Comparison of ENCODE assay signal across 13 cellular contexts in genomic region chr11:84673753-84674152, GRCh38.
DNase-seq lines count a peak whose midpoint lies in the region; ATAC-seq and TF ChIP-seq lines count a peak whose summit lies in the region.
"Had no signal": no experiment of that assay in that cellular context is flagged by ENCODE, and none has a peak within 500 bp of the region (broad histone marks: within the 10 kb centered on the region; RNA-seq: fewer than 3 reads in every experiment).

No MANE protein-coding gene starts in this region.

- no peak for TF ChIP-seq POLR2A in spleen (IDR thresholded peaks at IDR 0.05)

- POLR2A ChIA-PET in Caco-2 (lab: Charles Lee): no interaction called here

- H3K36me3 Mint-ChIP-seq in immature natural killer cell (no peaks in the 10 kb centered on the region), Caco-2 (ENCODE audit: insufficient read depth, unreplicated experiment) (no peaks in the 10 kb centered on the region)

- H3K36me3 ChIP-seq in adipocyte (ENCODE audit: control insufficient read depth, insufficient read depth, low read length, severe bottlenecking) (no peaks in the 10 kb centered on the region), spleen (no peaks in the 10 kb centered on the region), Caco-2 (ENCODE audit: control insufficient read depth, insufficient read depth, low read length) (no peaks in the 10 kb centered on the region)
- H3K36me3 ChIP-seq: ascending aorta had no signal

- H3K27me3 ChIP-seq in adipocyte (replicated peaks; ENCODE audit: control insufficient read depth, insufficient read depth, low read length) (no peaks in the 10 kb centered on the region), spleen (replicated peaks in 1 of 7) (no peaks in the 10 kb centered on the region), Caco-2 (replicated peaks; ENCODE audit: control insufficient read depth, insufficient read depth, low read length) (no peaks in the 10 kb centered on the region)
- H3K27me3 ChIP-seq: ascending aorta had no signal

- no peak overlapping the region for H3K27ac ChIP-seq in spleen
- H3K27ac ChIP-seq: ascending aorta had no signal

- H3K4me1 ChIP-seq in adipocyte (ENCODE audit: control insufficient read depth, insufficient read depth, low read length): no peaks in the 10 kb centered on the region
- no peaks in the 10 kb centered on the region for H3K4me1 ChIP-seq in spleen
- no peaks in the 10 kb centered on the region for H3K4me1 ChIP-seq in Caco-2
- H3K4me1 ChIP-seq: ascending aorta had no signal

- intact Hi-C loops in spleen (cut with DNase I; ENCODE audit: low total_unique reads) (no loop called here), Caco-2 (cut with micrococcal nuclease; ENCODE audit: unreplicated experiment) (no loop called here)

- H3K9me3 ChIP-seq in adipocyte (ENCODE audit: control insufficient read depth, low read length): no peaks in the 10 kb centered on the region
- H3K9me3 ChIP-seq in spleen: peaks cover 0 to 3% (median 0%) of the 10 kb centered on the region in 8 donors
- H3K9me3 ChIP-seq in Caco-2: 0 out of 2 replicates have a peak, but pooled peaks cover 4% of the 10 kb centered on the region
- H3K9me3 ChIP-seq: ascending aorta had no signal

- no peak for TF ChIP-seq EP300 in Ishikawa (IDR thresholded peaks at IDR 0.05; ENCODE audit: borderline replicate concordance)

- H3K27me3 Mint-ChIP-seq in immature natural killer cell (ENCODE audit: low read depth in 3 of 3) (peaks cover 0 to 3% (median 0%) of the 10 kb centered on the region in 3 donors), Caco-2 (ENCODE audit: insufficient read depth, unreplicated experiment) (peaks cover 12% of the 10 kb centered on the region)
- H3K27me3 Mint-ChIP-seq: effector memory CD8-positive, alpha-beta T cell had no signal

- no peak overlapping the region for H3K4me3 Mint-ChIP-seq in immature natural killer cell
- H3K4me3 Mint-ChIP-seq in Caco-2 (ENCODE audit: unreplicated experiment): no peak overlapping the region
- H3K4me3 Mint-ChIP-seq: effector memory CD8-positive, alpha-beta T cell had no signal

- CTCF ChIA-PET in Caco-2 (lab: Charles Lee): no interaction called here

- no peaks in the 10 kb centered on the region for H3K4me1 Mint-ChIP-seq in immature natural killer cell
- peaks cover 7% of the 10 kb centered on the region for H3K4me1 Mint-ChIP-seq in Caco-2 (ENCODE audit: low read depth, unreplicated experiment)

- H3K27ac Mint-ChIP-seq in immature natural killer cell (no peak overlapping the region), Caco-2 (ENCODE audit: unreplicated experiment) (no peak overlapping the region)
- H3K27ac Mint-ChIP-seq: effector memory CD8-positive, alpha-beta T cell had no signal

- TF ChIP-seq CTCF in spleen (IDR thresholded peaks at IDR 0.05 in 8 of 11, conservative IDR thresholded peaks at IDR 0.05 in 3 of 11): no peak
- TF ChIP-seq CTCF in Caco-2 (IDR thresholded peaks at IDR 0.05; ENCODE audit: insufficient read depth in 1 of 2, low read depth in 1 of 2, low read length in 1 of 2, severe bottlenecking in 1 of 2, unreplicated experiment in 1 of 2): no peak

- H3K4me3 ChIP-seq in adipocyte (ENCODE audit: low read length): no peak overlapping the region
- no peak overlapping the region for H3K4me3 ChIP-seq in spleen
- no peak overlapping the region for H3K4me3 ChIP-seq in Caco-2 (ENCODE audit: low read depth, low read length)
- H3K4me3 ChIP-seq: ascending aorta had no signal

- ATAC-seq in GM21423 (IDR thresholded peaks at IDR 0.05; ENCODE audit: unreplicated experiment): no peak
- ATAC-seq: activated CD4-positive, CD25-positive, alpha-beta regulatory T cell treated with anti-CD3 and anti-CD28 coated beads, Interleukin-2, amount 50 U/mL, for 24 hours; effector memory CD8-positive, alpha-beta T cell had no signal

- BruUV-seq in Caco-2 (replicated peaks; lab: Mats Ljungman, UMichigan): no TSS peak

- no peak overlapping the region for H3K9ac ChIP-seq in adipocyte (ENCODE audit: low read length)

- no peak for TF ChIP-seq RAD21 in Ishikawa (IDR thresholded peaks at IDR 0.05; ENCODE audit: low read depth)

- peak; percentile 8 for DNase-seq in AG20443 (ENCODE audit: low spot score)
- peak; percentile 14 for DNase-seq in adipocyte (ENCODE audit: low read depth)
- peak; percentile 44 for DNase-seq in iPS-NIHi7 (ENCODE audit: extremely low spot score)
- DNase-seq in spleen: no peak
- no peak for DNase-seq in immature natural killer cell
- DNase-seq in Caco-2: no peak
- DNase-seq: effector memory CD8-positive, alpha-beta T cell; NCI-H82; stimulated activated CD4-positive, alpha-beta T cell treated with anti-CD3 and anti-CD28 coated beads, Interleukin-2, amount 100 ng/mL, for 24 hours had no signal

- H3K9me3 Mint-ChIP-seq in immature natural killer cell (peaks cover 2 to 42% (median 10%) of the 10 kb centered on the region in 6 donors), Caco-2 (ENCODE audit: unreplicated experiment) (no peaks in the 10 kb centered on the region)

TF ChIP-seq in Ishikawa, 13 proteins besides CTCF, POLR2A, EP300 and RAD21:
- TF ChIP-seq USF1 (IDR thresholded peaks at IDR 0.05): no peak
- TF ChIP-seq REST (IDR thresholded peaks at IDR 0.05; ENCODE audit: low read depth): peak; percentile 23; the same call in 1 of the 2 replicates
- no peak for TF ChIP-seq NFIC (IDR thresholded peaks at IDR 0.05)

Comparison
In these comparisons a context has a peak if more than half of its experiments do, and no peak if none do; other contexts are left out.
1. DNase-seq: peak in AG20443 (single experiment), adipocyte (single experiment) and iPS-NIHi7 (single experiment); none in spleen (single experiment), immature natural killer cell (0 of 3) and Caco-2 (0 of 2).